1 cellular context compared by ENCODE assay signal in the genomic region with DNA sequence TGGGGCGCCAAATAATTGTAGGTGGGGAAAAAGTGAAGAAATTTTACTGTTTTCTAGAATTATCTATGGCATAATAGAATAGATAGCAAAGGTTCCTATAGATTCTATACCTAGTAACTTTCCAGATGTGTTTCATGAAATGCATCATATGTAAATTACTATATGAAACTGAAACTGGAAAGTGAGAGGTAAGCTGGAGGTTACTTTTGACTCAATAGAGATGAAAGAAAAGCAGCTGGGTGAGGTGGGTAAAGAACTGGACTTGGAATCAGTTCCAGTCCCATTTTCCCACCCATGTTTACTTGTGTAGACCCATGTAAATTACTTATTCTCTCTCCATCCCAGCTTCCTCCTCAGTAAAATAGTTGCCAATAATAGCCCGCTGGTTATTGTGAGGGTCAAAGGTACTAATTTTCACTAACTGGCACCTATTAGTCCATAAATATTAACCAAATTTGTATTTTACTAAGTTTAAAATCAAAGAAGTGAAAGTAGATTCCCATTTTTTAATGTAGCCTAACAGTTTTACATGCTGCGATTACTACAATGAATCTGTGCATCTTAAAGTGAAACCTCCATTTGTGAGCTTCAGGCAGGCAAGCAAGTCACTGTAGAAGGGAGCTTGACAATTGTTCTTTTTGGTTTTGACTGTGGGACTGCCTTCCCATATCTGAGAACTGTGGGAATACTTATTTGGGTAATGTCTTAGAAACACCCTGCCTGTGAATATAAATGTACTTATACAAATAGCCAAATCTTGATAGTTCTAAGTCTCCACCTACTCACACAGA.
TF ChIP-seq lines count a peak whose summit lies in the region.

No MANE protein-coding gene starts in this region.

TF ChIP-seq in WTC11, 78 proteins besides CTCF, POLR2A, EP300 and RAD21 (continued from another document):
- TF ChIP-seq, protein P1, sequence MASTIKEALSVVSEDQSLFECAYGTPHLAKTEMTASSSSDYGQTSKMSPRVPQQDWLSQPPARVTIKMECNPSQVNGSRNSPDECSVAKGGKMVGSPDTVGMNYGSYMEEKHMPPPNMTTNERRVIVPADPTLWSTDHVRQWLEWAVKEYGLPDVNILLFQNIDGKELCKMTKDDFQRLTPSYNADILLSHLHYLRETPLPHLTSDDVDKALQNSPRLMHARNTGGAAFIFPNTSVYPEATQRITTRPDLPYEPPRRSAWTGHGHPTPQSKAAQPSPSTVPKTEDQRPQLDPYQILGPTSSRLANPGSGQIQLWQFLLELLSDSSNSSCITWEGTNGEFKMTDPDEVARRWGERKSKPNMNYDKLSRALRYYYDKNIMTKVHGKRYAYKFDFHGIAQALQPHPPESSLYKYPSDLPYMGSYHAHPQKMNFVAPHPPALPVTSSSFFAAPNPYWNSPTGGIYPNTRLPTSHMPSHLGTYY (CRISPR knock-in tag; IDR thresholded peaks at IDR 0.05), result no peak
- TF ChIP-seq FOXP1 (CRISPR knock-in tag; IDR thresholded peaks at IDR 0.05; ENCODE audit: borderline replicate concordance), result no peak
